1 cellular context compared by ENCODE assay signal in genomic region chr16:67666032-67666537, GRCh38.
A peak's percentile ranks its signal among the peaks of the same experiment; 100 is the strongest.
TF ChIP-seq lines count a peak whose summit lies in the region.

No MANE protein-coding gene starts in this region.

TF ChIP-seq in HepG2, 621 proteins besides CTCF, POLR2A, EP300 and RAD21 (continued from another document and continues in another):
- 0 out of 2 replicates have a peak, but pooled peaks have one; percentile 39 for TF ChIP-seq MLX (CRISPR knock-in tag; IDR thresholded peaks at IDR 0.05)
- TF ChIP-seq E2F2 (CRISPR knock-in tag; IDR thresholded peaks at IDR 0.05; ENCODE audit: borderline replicate concordance), result no peak
- TF ChIP-seq ZSCAN25 (CRISPR knock-in tag; IDR thresholded peaks at IDR 0.05), result no peak
- no peak for TF ChIP-seq REXO4 (CRISPR knock-in tag; IDR thresholded peaks at IDR 0.05; ENCODE audit: borderline replicate concordance)
- peak; percentile 73; the same call in 1 of the 2 replicates for TF ChIP-seq KLF15 (CRISPR knock-in tag; IDR thresholded peaks at IDR 0.05; ENCODE audit: borderline replicate concordance)
- no peak for TF ChIP-seq ZNF605 (CRISPR knock-in tag; IDR thresholded peaks at IDR 0.05)
- TF ChIP-seq BRCA1 (CRISPR knock-in tag; IDR thresholded peaks at IDR 0.05), result no peak
- peak; percentile 6 for TF ChIP-seq AGO1 (IDR thresholded peaks at IDR 0.05; ENCODE audit: low read depth, low read length, poor library complexity, severe bottlenecking)
- peak; percentile 82 for TF ChIP-seq ZSCAN21 (CRISPR knock-in tag; IDR thresholded peaks at IDR 0.05; ENCODE audit: borderline replicate concordance)
- no peak for TF ChIP-seq ZNF260 (CRISPR knock-in tag; IDR thresholded peaks at IDR 0.05; ENCODE audit: borderline replicate concordance, low read depth)
- no peak for TF ChIP-seq ATF4 (CRISPR knock-in tag; IDR thresholded peaks at IDR 0.05)
- TF ChIP-seq ZBTB20 (CRISPR knock-in tag; IDR thresholded peaks at IDR 0.05; ENCODE audit: borderline replicate concordance, low read depth), result peak; percentile 68
- 0 out of 2 replicates have a peak, but pooled peaks have one; percentile 43 for TF ChIP-seq ZNF512B (CRISPR knock-in tag; IDR thresholded peaks at IDR 0.05; ENCODE audit: borderline replicate concordance)
- peak; percentile 21; the same call in 1 of the 2 replicates for TF ChIP-seq NCOA2 (CRISPR knock-in tag; IDR thresholded peaks at IDR 0.05)
- TF ChIP-seq TBX2 (CRISPR knock-in tag; IDR thresholded peaks at IDR 0.05; ENCODE audit: borderline replicate concordance), result no peak
- no peak for TF ChIP-seq PREB (CRISPR knock-in tag; IDR thresholded peaks at IDR 0.05)
- TF ChIP-seq FOSL1 (CRISPR knock-in tag; IDR thresholded peaks at IDR 0.05; ENCODE audit: borderline replicate concordance), result no peak
- TF ChIP-seq ZNF543 (CRISPR knock-in tag; IDR thresholded peaks at IDR 0.05), result no peak; the same call in 1 of the 2 replicates
- no peak for TF ChIP-seq NR1H2 (CRISPR knock-in tag; IDR thresholded peaks at IDR 0.05; ENCODE audit: borderline replicate concordance, low read depth)
- TF ChIP-seq ZBTB1 (CRISPR knock-in tag; IDR thresholded peaks at IDR 0.05; ENCODE audit: borderline replicate concordance), result no peak
- TF ChIP-seq ZNF274 (CRISPR knock-in tag; IDR thresholded peaks at IDR 0.05), result no peak
- TF ChIP-seq ZNF564 (CRISPR knock-in tag; IDR thresholded peaks at IDR 0.05), result no peak
- no peak for TF ChIP-seq STAT6 (CRISPR knock-in tag; IDR thresholded peaks at IDR 0.05; ENCODE audit: borderline replicate concordance)
- no peak for TF ChIP-seq ZFAT (CRISPR knock-in tag; conservative IDR thresholded peaks at IDR 0.05)
- no peak for TF ChIP-seq MATR3 (CRISPR knock-in tag; IDR thresholded peaks at IDR 0.05)
- no peak for TF ChIP-seq KDM6A (CRISPR knock-in tag; IDR thresholded peaks at IDR 0.05; ENCODE audit: low read depth)
- peak; percentile 48; the same call in 1 of the 2 replicates for TF ChIP-seq ZNF280B (CRISPR knock-in tag; IDR thresholded peaks at IDR 0.05; ENCODE audit: borderline replicate concordance)
- TF ChIP-seq AFF4 (CRISPR knock-in tag; IDR thresholded peaks at IDR 0.05), result no peak
- no peak for TF ChIP-seq RFXAP (CRISPR knock-in tag; IDR thresholded peaks at IDR 0.05; ENCODE audit: borderline replicate concordance)
- peak; percentile 49; the same call in 1 of the 2 replicates for TF ChIP-seq KDM2A (CRISPR knock-in tag; IDR thresholded peaks at IDR 0.05; ENCODE audit: borderline replicate concordance, low read depth)
- TF ChIP-seq KLF9 (CRISPR knock-in tag; IDR thresholded peaks at IDR 0.05; ENCODE audit: low read depth), result no peak
- TF ChIP-seq PHF5A (CRISPR knock-in tag; IDR thresholded peaks at IDR 0.05; ENCODE audit: low read depth, unreplicated experiment), result no peak
- no peak for TF ChIP-seq GRHL1 (CRISPR knock-in tag; conservative IDR thresholded peaks at IDR 0.05)
- no peak for TF ChIP-seq NFRKB (IDR thresholded peaks at IDR 0.05)
- TF ChIP-seq ERF (CRISPR knock-in tag; IDR thresholded peaks at IDR 0.05), result no peak
- TF ChIP-seq HDAC1 (CRISPR knock-in tag; IDR thresholded peaks at IDR 0.05), result peak; percentile 28; the same call in 1 of the 2 replicates
- TF ChIP-seq ZNF782 (CRISPR knock-in tag; IDR thresholded peaks at IDR 0.05; ENCODE audit: borderline replicate concordance), result peak; percentile 43; the same call in 1 of the 2 replicates
- TF ChIP-seq DR1 (CRISPR knock-in tag; IDR thresholded peaks at IDR 0.05), result no peak; the same call in 1 of the 2 replicates
- no peak for TF ChIP-seq ZNF33B (CRISPR knock-in tag; IDR thresholded peaks at IDR 0.05)
- TF ChIP-seq JARID2 (CRISPR knock-in tag; IDR thresholded peaks at IDR 0.05; ENCODE audit: insufficient replicate concordance), result no peak
- 0 out of 2 replicates have a peak, but pooled peaks have one; percentile 36 for TF ChIP-seq BATF2 (CRISPR knock-in tag; IDR thresholded peaks at IDR 0.05)
- no peak for TF ChIP-seq MED13 (CRISPR knock-in tag; IDR thresholded peaks at IDR 0.05)
- no peak for TF ChIP-seq ZNF709 (CRISPR knock-in tag; IDR thresholded peaks at IDR 0.05)
- peak; percentile 61; the same call in 1 of the 2 replicates for TF ChIP-seq ZBTB7B (CRISPR knock-in tag; IDR thresholded peaks at IDR 0.05)
- TF ChIP-seq ATRX (CRISPR knock-in tag; IDR thresholded peaks at IDR 0.05; ENCODE audit: borderline replicate concordance), result no peak
